In genomic region chr7:26343837-26344236, GRCh38 we compare ENCODE assay signal across 29 cellular contexts. TPM values are rescaled to one million over a fixed set of nuclear protein-coding genes. Genes with fewer than 3 reads are reported as not detected.
"Had no signal": no experiment of that assay in that cellular context is flagged by ENCODE, and none has a peak within 500 bp of the region (broad histone marks: within the 10 kb centered on the region; RNA-seq: fewer than 3 reads in every experiment).

No MANE protein-coding gene starts in this region.

- H3K4me3 ChIP-seq: dorsolateral prefrontal cortex, esophagus squamous epithelium, heart right ventricle, mucosa of descending colon, prostate gland, right atrium auricular region, sigmoid colon, stomach, testis, tibial artery, upper lobe of left lung had no signal

- H3K36me3 Mint-ChIP-seq: mesothelial cell of epicardium had no signal

- H3K36me3 ChIP-seq: esophagus squamous epithelium, prostate gland, right atrium auricular region, sigmoid colon, tibial artery, upper lobe of left lung had no signal

- H3K27ac Mint-ChIP-seq: mesothelial cell of epicardium; natural killer cell treated with Interleukin-12 subunit alpha and Interleukin-12 subunit beta and Interleukin-15 and Interleukin-18, amount 100 ng/mL, for 72 hours had no signal

- H3K27me3 Mint-ChIP-seq: naive B cell; natural killer cell treated with Interleukin-12 subunit alpha and Interleukin-12 subunit beta and Interleukin-15 and Interleukin-18, amount 100 ng/mL, for 72 hours had no signal

- H3K4me1 ChIP-seq: prostate gland, right atrium auricular region, sigmoid colon, testis, tibial artery had no signal

- DNase-seq: cerebellar nuclear complex; cortex of kidney; dorsolateral prefrontal cortex; effector CD8-positive, alpha-beta T cell; erythroblast; esophagus squamous epithelium; foreskin melanocyte; glutamatergic neuron; heart right ventricle; hippocampal formation; immature natural killer cell; islet precursor cell; mesenchymal stem cell; mucosa of descending colon; naive B cell; nucleus accumbens; sigmoid colon; stimulated activated naive CD4-positive, alpha-beta T cell treated with Interleukin-2 at 50 U/mL for 16 hours; stomach; substantia nigra; testis; tibial artery; upper lobe of left lung had no signal

- H3K27ac ChIP-seq: esophagus squamous epithelium, heart right ventricle, prostate gland, right atrium auricular region, sigmoid colon, stomach, testis, tibial artery, upper lobe of left lung had no signal

- H3K9me3 ChIP-seq: esophagus squamous epithelium, heart right ventricle, mucosa of descending colon, prostate gland, right atrium auricular region, sigmoid colon, stomach, testis, tibial artery, upper lobe of left lung had no signal

- H3K4me1 Mint-ChIP-seq: mesothelial cell of epicardium had no signal

- H3K27me3 ChIP-seq: dorsolateral prefrontal cortex, esophagus squamous epithelium, right atrium auricular region, sigmoid colon, stomach, testis, upper lobe of left lung had no signal

- ATAC-seq: mucosa of descending colon; natural killer cell treated with Interleukin-12 subunit alpha and Interleukin-12 subunit beta and Interleukin-15 and Interleukin-18, amount 100 ng/mL, for 72 hours had no signal

- H3K4me3 Mint-ChIP-seq: immature natural killer cell; mesothelial cell of epicardium; natural killer cell treated with Interleukin-12 subunit alpha and Interleukin-12 subunit beta and Interleukin-15 and Interleukin-18, amount 100 ng/mL, for 72 hours; neural crest cell had no signal

- H3K9me3 Mint-ChIP-seq: immature natural killer cell; mesothelial cell of epicardium; naive B cell; natural killer cell treated with Interleukin-12 subunit alpha and Interleukin-12 subunit beta and Interleukin-15 and Interleukin-18, amount 100 ng/mL, for 72 hours; neural crest cell had no signal

RNA-seq across cellular contexts. Expression of gene SNX10, which starts 52.2 kb away (rescaled TPM):
- total RNA-seq: osteocyte had no signal
